12 cellular contexts compared by ENCODE assay signal in genomic region chr2:189350515-189351209, GRCh38.
A peak's percentile ranks its signal among the peaks of the same experiment; 100 is the strongest.
DNase-seq lines count a peak whose midpoint lies in the region; ATAC-seq and TF ChIP-seq lines count a peak whose summit lies in the region.
"Had no signal": no experiment of that assay in that cellular context is flagged by ENCODE, and none has a peak within 500 bp of the region (broad histone marks: within the 10 kb centered on the region; RNA-seq: fewer than 3 reads in every experiment).

No MANE protein-coding gene starts in this region.

- no peak overlapping the region for H3K4me2 ChIP-seq in fibroblast of lung (ENCODE audit: extremely low read depth, insufficient read depth, low read length)

- DNase-seq in MCF 10A (ENCODE audit: unreplicated experiment) (peak; percentile 34), breast epithelium (ENCODE audit: low spot score in 2 of 2) (no peak), fibroblast of lung (ENCODE audit: low read depth in 2 of 2) (peak; percentile 97 to 99), aorta (peak in 1 of 2 donors; percentile 70), mesenteric fat pad (ENCODE audit: low spot score) (no peak), NOMO-1 treated with dmso at 0.1 percent for 144 hours (lab: John Stamatoyannopoulos, UW; ENCODE audit: unreplicated experiment) (no peak)
- DNase-seq in stimulated activated CD4-positive, alpha-beta T cell treated with anti-CD3 and anti-CD28 coated beads, Interleukin-4, amount 100 ng/mL, for 4 hours: no peak
- DNase-seq: ACHN; central memory CD4-positive, alpha-beta T cell; MV-4-11 had no signal

- ATAC-seq in aorta (ENCODE audit: low FRiP score): peak; percentile 94
- ATAC-seq: GM12878 had no signal

- TF ChIP-seq POLR2A in breast epithelium (IDR thresholded peaks at IDR 0.05): no peak

- H3K27me3 Mint-ChIP-seq in MCF 10A (ENCODE audit: insufficient read depth, unreplicated experiment): no peaks in the 10 kb centered on the region

- H3K36me3 Mint-ChIP-seq in MCF 10A (ENCODE audit: insufficient read depth, unreplicated experiment): no peaks in the 10 kb centered on the region

- H3K4me1 ChIP-seq in breast epithelium: no peaks in the 10 kb centered on the region
- peaks cover 7% of the 10 kb centered on the region for H3K4me1 ChIP-seq in fibroblast of lung (ENCODE audit: control insufficient read depth, extremely low read depth, insufficient read depth, low read length)
- peaks cover 0 to 6% of the 10 kb centered on the region in 2 donors for H3K4me1 ChIP-seq in muscle layer of duodenum (ENCODE audit: control insufficient read depth in 1 of 2, insufficient read depth in 2 of 2, low read length in 2 of 2)
- H3K4me1 ChIP-seq in aorta (ENCODE audit: control insufficient read depth in 1 of 2, insufficient read depth in 2 of 2, low read length in 2 of 2): no peaks in the 10 kb centered on the region

- H3K9me3 ChIP-seq in breast epithelium: peaks cover 0 to 15% of the 10 kb centered on the region in 2 donors
- H3K9me3 ChIP-seq in fibroblast of lung (ENCODE audit: control insufficient read depth, insufficient read depth, low read depth, low read length): peaks cover 1% of the 10 kb centered on the region
- H3K9me3 ChIP-seq in muscle layer of duodenum (ENCODE audit: control insufficient read depth in 1 of 2, low read length in 2 of 2): peaks cover 0 to 3% of the 10 kb centered on the region in 2 donors
- no peaks in the 10 kb centered on the region for H3K9me3 ChIP-seq in aorta (ENCODE audit: control insufficient read depth, low read length)

- H3K36me3 ChIP-seq in breast epithelium (no peaks in the 10 kb centered on the region), fibroblast of lung (ENCODE audit: control insufficient read depth, insufficient read depth, low read length) (no peaks in the 10 kb centered on the region), muscle layer of duodenum (ENCODE audit: control insufficient read depth in 1 of 2, insufficient read depth in 2 of 2, low read length in 2 of 2) (no peaks in the 10 kb centered on the region), aorta (ENCODE audit: control insufficient read depth in 1 of 2, insufficient read depth in 2 of 2, low read length in 1 of 2) (no peaks in the 10 kb centered on the region)

- POLR2A ChIA-PET in MCF 10A (lab: Yijun Ruan, JAX): interaction anchor here (0.6 kb wide), 1 partner anchor 16 kb away, joined by 3 read pairs; no protein-coding TSS in a partner anchor

- H3K9me3 Mint-ChIP-seq in MCF 10A (ENCODE audit: unreplicated experiment): no peaks in the 10 kb centered on the region

- H3K79me2 ChIP-seq in fibroblast of lung (ENCODE audit: control insufficient read depth, insufficient read depth, low read length): no peaks in the 10 kb centered on the region

- no peaks in the 10 kb centered on the region for H3K27me3 ChIP-seq in breast epithelium
- no peaks in the 10 kb centered on the region for H3K27me3 ChIP-seq in fibroblast of lung (ENCODE audit: control insufficient read depth, insufficient read depth, low read length)
- H3K27me3 ChIP-seq in muscle layer of duodenum (ENCODE audit: low read depth, low read length): no peaks in the 10 kb centered on the region
- H3K27me3 ChIP-seq in aorta (ENCODE audit: control insufficient read depth in 1 of 2, insufficient read depth in 2 of 2, low read length in 1 of 2): no peaks in the 10 kb centered on the region

- 5 to 24% methylated on average over 3 of the region's 3 CpGs for WGBS in aorta, 2 donors

- no peak overlapping the region for H2AFZ ChIP-seq in fibroblast of lung (ENCODE audit: low read length)

- TF ChIP-seq CTCF in MCF 10A (IDR thresholded peaks at IDR 0.05; ENCODE audit: unreplicated experiment): no peak
- no peak for TF ChIP-seq CTCF in breast epithelium (IDR thresholded peaks at IDR 0.05)
- no peak for TF ChIP-seq CTCF in fibroblast of lung (conservative IDR thresholded peaks at IDR 0.05 in 1 of 2, IDR thresholded peaks at IDR 0.05 in 1 of 2; ENCODE audit: low read depth in 1 of 2, low read length in 2 of 2)

- intact Hi-C loops in MCF 10A (cut with micrococcal nuclease) (no loop called here), breast epithelium (cut with DNase I; ENCODE audit: low total_unique reads) (no loop called here), aorta (cut with DNase I) (loop anchor here in 1 of 2 donors (10.0 kb wide), 1 partner anchor 54 kb away; no protein-coding TSS in a partner anchor)

- no peak overlapping the region for H3K9ac ChIP-seq in fibroblast of lung (ENCODE audit: insufficient read depth, low read length)

- H4K20me1 ChIP-seq in fibroblast of lung (ENCODE audit: control insufficient read depth, extremely low read depth, insufficient read depth, low read length): no peaks in the 10 kb centered on the region

- H3K4me1 Mint-ChIP-seq in MCF 10A (ENCODE audit: insufficient read depth, unreplicated experiment): peaks cover 17% of the 10 kb centered on the region

- CTCF ChIA-PET in MCF 10A (lab: Yijun Ruan, JAX): no interaction called here

- no TSS peak for BruUV-seq in MCF 10A (replicated peaks; lab: Mats Ljungman, UMichigan)

- H3K4me3 ChIP-seq in breast epithelium (no peak overlapping the region), fibroblast of lung (replicated peaks in 1 of 4; ENCODE audit: control extremely low read depth in 1 of 4, insufficient read depth in 1 of 4, low read depth in 3 of 4, low read length in 4 of 4) (no peak overlapping the region), muscle layer of duodenum (ENCODE audit: low read depth in 1 of 2, low read length in 2 of 2) (no peak overlapping the region), aorta (ENCODE audit: low read length in 2 of 2) (no peak overlapping the region)
- H3K4me3 ChIP-seq: GM12878 had no signal

- H3K27ac Mint-ChIP-seq in MCF 10A (ENCODE audit: low read depth, unreplicated experiment): peak overlapping the region; percentile 49

- peak overlapping the region in 1 of 2 donors; percentile 21 for H3K27ac ChIP-seq in breast epithelium
- H3K27ac ChIP-seq in fibroblast of lung (ENCODE audit: insufficient read depth, low read length): peak overlapping the region; percentile 1
- H3K27ac ChIP-seq in muscle layer of duodenum (ENCODE audit: low read length): peak overlapping the region; percentile 43
- H3K27ac ChIP-seq in aorta (ENCODE audit: low read depth in 1 of 2, low read length in 2 of 2): peak overlapping the region; percentile 36 to 93

- H3K4me3 Mint-ChIP-seq in MCF 10A (ENCODE audit: unreplicated experiment): no peak overlapping the region

Comparison
In these comparisons a context has a peak if more than half of its experiments do, and no peak if none do; other contexts are left out.
1. DNase-seq: peak in MCF 10A (single experiment) and fibroblast of lung (2 of 2); none in breast epithelium (0 of 2), stimulated activated CD4-positive, alpha-beta T cell treated with anti-CD3 and anti-CD28 coated beads, Interleukin-4, amount 100 ng/mL, for 4 hours (0 of 2), mesenteric fat pad (single experiment) and NOMO-1 treated with dmso at 0.1 percent for 144 hours (single experiment).